In the genomic region with DNA sequence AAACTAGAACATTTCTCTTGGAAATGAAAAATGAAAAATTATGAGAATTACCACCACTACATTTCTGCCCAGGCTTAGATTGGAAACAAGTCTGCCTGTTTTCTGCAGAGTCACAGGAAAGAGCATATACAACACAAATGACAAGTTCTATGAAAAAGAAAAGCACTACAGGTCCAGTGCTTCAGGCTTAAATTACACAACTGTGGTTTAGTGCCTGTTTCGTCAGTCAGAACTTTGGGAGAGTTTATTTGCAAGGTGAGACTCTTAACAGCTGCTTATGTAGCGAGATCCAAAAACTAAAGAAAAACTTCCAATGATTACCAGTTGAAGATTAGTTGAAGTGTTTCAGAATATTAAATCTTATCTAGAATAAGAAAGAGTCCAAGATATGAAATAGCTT, we compare ENCODE assay signal across 20 cellular contexts.
DNase-seq lines count a peak whose midpoint lies in the region; ATAC-seq and TF ChIP-seq lines count a peak whose summit lies in the region.
"Had no signal": no experiment of that assay in that cellular context is flagged by ENCODE, and none has a peak within 500 bp of the region (broad histone marks: within the 10 kb centered on the region; RNA-seq: fewer than 3 reads in every experiment).

No MANE protein-coding gene starts in this region.

- H3K27me3 Mint-ChIP-seq in GM23338 (ENCODE audit: insufficient read depth, low read depth, poor library complexity) (no peaks in the 10 kb centered on the region), mesothelial cell of epicardium (ENCODE audit: low read depth) (no peaks in the 10 kb centered on the region)
- H3K27me3 Mint-ChIP-seq in effector memory CD8-positive, alpha-beta T cell, result no peaks in the 10 kb centered on the region
- H3K27me3 Mint-ChIP-seq: activated CD4-positive, alpha-beta memory T cell treated with anti-CD3 and anti-CD28 coated beads, Interleukin-2, amount 10 ng/mL, durations not matched to agents 7 days and 5 days; stimulated activated naive CD8-positive, alpha-beta T cell treated with anti-CD3 and anti-CD28 coated beads, Interleukin-15, Interleukin-2, amounts not matched to agents 100 ng/mL and 50 ng/mL, for 24 hours had no signal

- H3K79me2 ChIP-seq in GM23338 (replicated peaks; ENCODE audit: insufficient read depth), result peaks cover 97% of the 10 kb centered on the region

- H3K27me3 ChIP-seq in GM23338 (ENCODE audit: insufficient read depth) (no peaks in the 10 kb centered on the region), suprapubic skin (no peaks in the 10 kb centered on the region)

- H3K27ac ChIP-seq in GM23338 (ENCODE audit: low read depth) (peak overlapping the region; percentile 76), VCaP (peak overlapping the region; percentile 85), suprapubic skin (peak overlapping the region; percentile 11)

- H3K36me3 Mint-ChIP-seq in GM23338 (ENCODE audit: low read depth), result peaks cover 30% of the 10 kb centered on the region
- peaks cover 20% of the 10 kb centered on the region for H3K36me3 Mint-ChIP-seq in mesothelial cell of epicardium
- H3K36me3 Mint-ChIP-seq in effector memory CD8-positive, alpha-beta T cell (ENCODE audit: insufficient read depth), result peaks cover 29% of the 10 kb centered on the region

- TF ChIP-seq POLR2A in suprapubic skin (IDR thresholded peaks at IDR 0.05), result no peak

- DNase-seq in GM23338 (ENCODE audit: low spot score) (no peak), mesothelial cell of epicardium (ENCODE audit: low spot score in 2 of 2, unreplicated experiment in 2 of 2) (no peak), suprapubic skin (ENCODE audit: low spot score in 2 of 2) (no peak), NCI-H510A (lab: John Stamatoyannopoulos, UW) (no peak), T1000 (lab: John Stamatoyannopoulos, UW) (no peak)
- DNase-seq in effector memory CD8-positive, alpha-beta T cell, result no peak
- DNase-seq: activated CD4-positive, alpha-beta memory T cell treated with anti-CD3 and anti-CD28 coated beads, Interleukin-2, amount 10 ng/mL, durations not matched to agents 7 days and 5 days; activated naive CD4-positive, alpha-beta T cell; activated T-cell treated with anti-CD3 and anti-CD28 coated beads for 4 hours; amniotic stem cell; DMS 273 treated with DMSO at 0.1 percent for 48 hours; H7; left ventricle myocardium superior; NCI-H1417 treated with DMSO at 0.1 percent for 48 hours; NCI-H69; nephron progenitor cell; stimulated activated CD4-positive, alpha-beta T cell treated with anti-CD3 and anti-CD28 coated beads, Interleukin-4, amount 100 ng/mL, for 4 hours had no signal

- H3K9me3 ChIP-seq in suprapubic skin, result no peaks in the 10 kb centered on the region

- H3K9me2 ChIP-seq in GM23338 (ENCODE audit: insufficient read depth), result no peaks in the 10 kb centered on the region

- H3K4me3 Mint-ChIP-seq in GM23338, result no peak overlapping the region
- no peak overlapping the region for H3K4me3 Mint-ChIP-seq in mesothelial cell of epicardium
- no peak overlapping the region for H3K4me3 Mint-ChIP-seq in effector memory CD8-positive, alpha-beta T cell
- H3K4me3 Mint-ChIP-seq: activated CD4-positive, alpha-beta memory T cell treated with anti-CD3 and anti-CD28 coated beads, Interleukin-2, amount 10 ng/mL, durations not matched to agents 7 days and 5 days; CD14-positive monocyte; nephron progenitor cell; stimulated activated naive CD8-positive, alpha-beta T cell treated with anti-CD3 and anti-CD28 coated beads, Interleukin-15, Interleukin-2, amounts not matched to agents 100 ng/mL and 50 ng/mL, for 24 hours had no signal

- no peak overlapping the region for H3K4me2 ChIP-seq in GM23338

- H3K27ac Mint-ChIP-seq in GM23338, result peak overlapping the region; percentile 50; the same call in 1 of the 2 replicates
- peak overlapping the region; percentile 10 for H3K27ac Mint-ChIP-seq in mesothelial cell of epicardium
- no peak overlapping the region for H3K27ac Mint-ChIP-seq in effector memory CD8-positive, alpha-beta T cell
- H3K27ac Mint-ChIP-seq: activated CD4-positive, alpha-beta memory T cell treated with anti-CD3 and anti-CD28 coated beads, Interleukin-2, amount 10 ng/mL, durations not matched to agents 7 days and 5 days had no signal

- peaks cover 6% of the 10 kb centered on the region; the same call in 1 of the 2 replicates for H3K4me1 ChIP-seq in GM23338 (ENCODE audit: insufficient read depth)
- peaks cover 76% of the 10 kb centered on the region for H3K4me1 ChIP-seq in suprapubic skin

- H2AFZ ChIP-seq in GM23338, result no peak overlapping the region

- no peaks in the 10 kb centered on the region for H3K9me3 Mint-ChIP-seq in GM23338
- H3K9me3 Mint-ChIP-seq in mesothelial cell of epicardium, result no peaks in the 10 kb centered on the region
- H3K9me3 Mint-ChIP-seq in effector memory CD8-positive, alpha-beta T cell, result no peaks in the 10 kb centered on the region
- H3K9me3 Mint-ChIP-seq: activated CD4-positive, alpha-beta memory T cell treated with anti-CD3 and anti-CD28 coated beads, Interleukin-2, amount 10 ng/mL, durations not matched to agents 7 days and 5 days; CD14-positive monocyte; nephron progenitor cell; stimulated activated naive CD8-positive, alpha-beta T cell treated with anti-CD3 and anti-CD28 coated beads, Interleukin-15, Interleukin-2, amounts not matched to agents 100 ng/mL and 50 ng/mL, for 24 hours had no signal

- H3K4me1 Mint-ChIP-seq in GM23338, result peaks cover 19% of the 10 kb centered on the region
- H3K4me1 Mint-ChIP-seq in mesothelial cell of epicardium, result peaks cover 33% of the 10 kb centered on the region
- peaks cover 25 to 53% of the 10 kb centered on the region in 2 donors for H3K4me1 Mint-ChIP-seq in effector memory CD8-positive, alpha-beta T cell (ENCODE audit: low read depth in 2 of 2)

- H3K36me3 ChIP-seq in GM23338 (ENCODE audit: insufficient read depth), result peaks cover 16% of the 10 kb centered on the region; the same call in 1 of the 2 replicates
- peaks cover 20% of the 10 kb centered on the region for H3K36me3 ChIP-seq in suprapubic skin

- no peak for TF ChIP-seq CTCF in GM23338 (conservative IDR thresholded peaks at IDR 0.05; ENCODE audit: low read depth in 2 of 2)
- no peak for TF ChIP-seq CTCF in VCaP (conservative IDR thresholded peaks at IDR 0.05)
- no peak for TF ChIP-seq CTCF in mesothelial cell of epicardium (IDR thresholded peaks at IDR 0.05; ENCODE audit: unreplicated experiment)
- no peak for TF ChIP-seq CTCF in suprapubic skin (IDR thresholded peaks at IDR 0.05)

- TF ChIP-seq EP300 in suprapubic skin (IDR thresholded peaks at IDR 0.05), result no peak

- 79% methylated on average over 2 of the region's 2 CpGs for WGBS in suprapubic skin

- H3K4me3 ChIP-seq in GM23338, result no peak overlapping the region
- no peak overlapping the region for H3K4me3 ChIP-seq in suprapubic skin

- ATAC-seq in GM23338, result no peak
- no peak for ATAC-seq in effector memory CD8-positive, alpha-beta T cell (replicated peaks)
- ATAC-seq: left ventricle myocardium superior had no signal

- H3F3A ChIP-seq in GM23338 (replicated peaks; ENCODE audit: low read depth), result no peaks in the 10 kb centered on the region

- H4K20me1 ChIP-seq in GM23338 (replicated peaks; ENCODE audit: insufficient read depth), result peaks cover 21% of the 10 kb centered on the region

TF ChIP-seq in GM23338, 12 proteins besides CTCF, POLR2A, EP300 and RAD21:
- TF ChIP-seq EZH2 (IDR thresholded peaks at IDR 0.05; ENCODE audit: low read depth, unreplicated experiment), result no peak

Comparison
In these comparisons a context has a peak if more than half of its experiments do, and no peak if none do; other contexts are left out.
1. H3K27ac ChIP-seq: peak in every context shown above with its lines; median percentile 85 in VCaP; 76 in GM23338; 11 in suprapubic skin.
2. H3K27ac Mint-ChIP-seq: peak in GM23338 (single experiment) and mesothelial cell of epicardium (single experiment); none in effector memory CD8-positive, alpha-beta T cell (0 of 2).